ENCODE assay signal across 20 cellular contexts in genomic region chr13:32657309-32657708, GRCh38.
A peak's percentile ranks its signal among the peaks of the same experiment; 100 is the strongest.
DNase-seq lines count a peak whose midpoint lies in the region; ATAC-seq, FAIRE-seq and TF ChIP-seq lines count a peak whose summit lies in the region.
"Had no signal": no experiment of that assay in that cellular context is flagged by ENCODE, and none has a peak within 500 bp of the region (broad histone marks: within the 10 kb centered on the region; RNA-seq: fewer than 3 reads in every experiment).

No MANE protein-coding gene starts in this region.

- H3K4me1 Mint-ChIP-seq in T-cell = peaks cover 16 to 37% (median 22%) of the 10 kb centered on the region in 3 donors
- H3K4me1 Mint-ChIP-seq: H9 had no signal

- no peak overlapping the region for H3K9ac ChIP-seq in keratinocyte (ENCODE audit: control insufficient read depth, extremely low read depth, insufficient read depth, low read length)
- H3K9ac ChIP-seq: KMS-11 had no signal

- H3K27ac Mint-ChIP-seq in T-cell = no peak overlapping the region
- H3K27ac Mint-ChIP-seq: CD4-positive, alpha-beta T cell; H9 had no signal

- CTCF ChIA-PET in T-cell (lab: Charles Lee) = interaction anchor here in 1 of 2 donors (0.7 kb wide), 1 partner anchor 66 kb away, joined by 3 read pairs; no protein-coding TSS in a partner anchor

- H3K4me3 Mint-ChIP-seq in T-cell = no peak overlapping the region
- H3K4me3 Mint-ChIP-seq: CD4-positive, alpha-beta T cell; H9 had no signal

- H3K36me3 Mint-ChIP-seq in T-cell = peaks cover 54% of the 10 kb centered on the region

- dilution Hi-C loops in keratinocyte (cut with MboI; ENCODE audit: extremely low pct_ligation_motif_present, low sequenced_read_pairs) = no loop called here

- ATAC-seq in T-cell (replicated peaks in 1 of 4) = no peak
- ATAC-seq: A549, GM12878 had no signal

- H3K79me2 ChIP-seq in keratinocyte (ENCODE audit: control insufficient read depth, insufficient read depth, low read length) = peaks cover 17% of the 10 kb centered on the region

- H3K4me1 ChIP-seq in keratinocyte (ENCODE audit: control insufficient read depth, extremely low read depth, insufficient read depth, low read length) = peaks cover 2% of the 10 kb centered on the region
- H3K4me1 ChIP-seq: A549, Caco-2 had no signal

- no peak overlapping the region for H3K27ac ChIP-seq in keratinocyte (ENCODE audit: control insufficient read depth, insufficient read depth, low read length)
- H3K27ac ChIP-seq: 22Rv1, A549, C4-2B, HL-60, KMS-11 had no signal

- POLR2A ChIA-PET in T-cell (lab: Charles Lee) = interaction anchor here in 1 of 2 donors (0.7 kb wide), 1 partner anchor 16 kb away, joined by 3 read pairs; no protein-coding TSS in a partner anchor

- no peaks in the 10 kb centered on the region for H4K20me1 ChIP-seq in keratinocyte (ENCODE audit: control insufficient read depth, extremely low read depth, insufficient read depth, low read length)

- TF ChIP-seq CTCF in keratinocyte (optimal IDR thresholded peaks at IDR 0.05 in 1 of 3, IDR thresholded peaks at IDR 0.05 in 1 of 3, conservative IDR thresholded peaks at IDR 0.05 in 1 of 3; ENCODE audit: extremely low read depth in 1 of 3, insufficient read depth in 2 of 3, low read length in 3 of 3) (no peak), D721Med (IDR thresholded peaks at IDR 0.05; ENCODE audit: insufficient read depth, missing control alignments) (no peak)

- no peak overlapping the region for H3K4me2 ChIP-seq in keratinocyte (ENCODE audit: control insufficient read depth, extremely low read depth, insufficient read depth, low read depth, low read length)
- H3K4me2 ChIP-seq: A549, KMS-11 had no signal

- H2AFZ ChIP-seq in keratinocyte (ENCODE audit: control insufficient read depth, low read length) = no peak overlapping the region

- no peaks in the 10 kb centered on the region for H3K27me3 Mint-ChIP-seq in T-cell
- H3K27me3 Mint-ChIP-seq: CD4-positive, alpha-beta T cell had no signal

- no peaks in the 10 kb centered on the region for H3K36me3 ChIP-seq in keratinocyte (ENCODE audit: control insufficient read depth in 2 of 2, extremely low read depth in 1 of 2, insufficient read depth in 2 of 2, low read length in 2 of 2)

- no peaks in the 10 kb centered on the region for H3K9me1 ChIP-seq in keratinocyte (ENCODE audit: control insufficient read depth, extremely low read depth, insufficient read depth, low read length)

- no peaks in the 10 kb centered on the region for H3K9me3 ChIP-seq in keratinocyte (ENCODE audit: control insufficient read depth, low read depth, low read length)

- FAIRE-seq in keratinocyte (lab: Jason Lieb, UNC) = peak; percentile 46
- FAIRE-seq in D721Med (lab: Jason Lieb, UNC) = no peak
- FAIRE-seq: A549, GM12878, H1 had no signal

- peaks cover 0 to 4% (median 0%) of the 10 kb centered on the region in 3 donors for H3K9me3 Mint-ChIP-seq in T-cell

- DNase-seq in NCI-H748 (lab: John Stamatoyannopoulos, UW; ENCODE audit: unreplicated experiment) (peak; percentile 31), NCI-H748 treated with DMSO at 0.1 percent for 48 hours (lab: John Stamatoyannopoulos, UW) (no peak), M059J (ENCODE audit: low read depth) (peak; percentile 10), keratinocyte (ENCODE audit: low read depth, low spot score) (no peak), NCI-H446 treated with DMSO at 0.1 percent for 48 hours (lab: John Stamatoyannopoulos, UW) (no peak), T-cell (no peak), D721Med (ENCODE audit: insufficient read length, low spot score) (no peak)
- DNase-seq: AML-193; Caco-2; CD4-positive, alpha-beta T cell; DMS153; DMS79; H9 had no signal

- no peaks in the 10 kb centered on the region for H3K27me3 ChIP-seq in keratinocyte (ENCODE audit: control insufficient read depth, extremely low read depth, insufficient read depth, low read length)

- H3K4me3 ChIP-seq in keratinocyte (ENCODE audit: control insufficient read depth in 2 of 3, extremely low read depth in 1 of 3, insufficient read depth in 2 of 3, low read depth in 1 of 3, low read length in 3 of 3) = no peak overlapping the region
- H3K4me3 ChIP-seq: A549, GM12878 had no signal

Comparison
In these comparisons a context has a peak if more than half of its experiments do, and no peak if none do; other contexts are left out.
1. DNase-seq: peak in NCI-H748 (single experiment) and M059J (single experiment); none in NCI-H748 treated with DMSO at 0.1 percent for 48 hours (single experiment), keratinocyte (single experiment), NCI-H446 treated with DMSO at 0.1 percent for 48 hours (single experiment), T-cell (0 of 34) and D721Med (single experiment).